ENCODE assay signal across 8 cellular contexts in genomic region chr14:100375273-100375962, GRCh38. TPM values are rescaled to one million over a fixed set of nuclear protein-coding genes. Genes with fewer than 3 reads are reported as not detected.
DNase-seq lines count a peak whose midpoint lies in the region; TF ChIP-seq lines count a peak whose summit lies in the region.

No MANE protein-coding gene starts in this region.

- in situ Hi-C loops in HAP-1 (cut with MboI; ENCODE audit: low sequenced_read_pairs) = no loop called here

- H3K4me3 Mint-ChIP-seq in activated CD4-positive, alpha-beta T cell treated with anti-CD3 and anti-CD28 coated beads, Interleukin-2, amount 10 ng/mL, durations not matched to agents 24 days and 14 days = peak overlapping the region; percentile 99

- H3K4me3 ChIP-seq in GM06990 (replicated peaks; ENCODE audit: low read depth, low read length) (peak overlapping the region; percentile 79), HAP-1 (peak overlapping the region; percentile 96), MG63 (peak overlapping the region; percentile 87), mesodermal cell (ENCODE audit: extremely low read depth, insufficient read depth, low read length, poor library complexity, severe bottlenecking) (peak overlapping the region; percentile 81)

- H3K36me3 ChIP-seq in GM06990 (ENCODE audit: control insufficient read depth, insufficient read depth, low read length) = no peaks in the 10 kb centered on the region; the same call in 1 of the 2 replicates
- H3K36me3 ChIP-seq in HAP-1 (replicated peaks) = peaks cover 20% of the 10 kb centered on the region
- H3K36me3 ChIP-seq in MG63 = peaks cover 10% of the 10 kb centered on the region
- H3K36me3 ChIP-seq in mesodermal cell (ENCODE audit: control insufficient read depth, insufficient read depth, low read length) = peaks cover 20% of the 10 kb centered on the region

- TF ChIP-seq CTCF in GM06990 (IDR thresholded peaks at IDR 0.05; ENCODE audit: insufficient read depth, low read length, poor library complexity, severe bottlenecking) = no peak

- intact Hi-C loops in activated CD4-positive, alpha-beta T cell treated with anti-CD3 and anti-CD28 coated beads, Interleukin-2, amount 10 ng/mL, durations not matched to agents 24 days and 14 days (cut with micrococcal nuclease) = loop anchor here (1.0 to 10.0 kb wide), 6 partner anchors 69 to 1709 kb away; partner anchors contain the start of genes EVL, HSP90AA1 and SLC25A29

- DNase-seq in GM06990 (ENCODE audit: extremely low read depth, insufficient read length) (peak; percentile 78), HAP-1 (ENCODE audit: low spot score in 2 of 2) (peak; percentile 61 to 82), MG63 (peak; percentile 89), cerebellum (ENCODE audit: low spot score) (no peak)
- peak; percentile 91 for DNase-seq in activated CD4-positive, alpha-beta T cell treated with anti-CD3 and anti-CD28 coated beads, Interleukin-2, amount 10 ng/mL, durations not matched to agents 24 days and 14 days
- DNase-seq in effector CD8-positive, alpha-beta T cell (lab: John Stamatoyannopoulos, UW) = peak; percentile 4
- DNase-seq in stimulated activated CD8-positive, alpha-beta memory T cell treated with anti-CD3 and anti-CD28 coated beads, Interleukin-7, amount 100 ng/mL, for 24 hours (ENCODE audit: low read depth) = peak; percentile 67

- no peaks in the 10 kb centered on the region for H3K27me3 Mint-ChIP-seq in activated CD4-positive, alpha-beta T cell treated with anti-CD3 and anti-CD28 coated beads, Interleukin-2, amount 10 ng/mL, durations not matched to agents 24 days and 14 days

- peaks cover 44% of the 10 kb centered on the region for H3K36me3 Mint-ChIP-seq in activated CD4-positive, alpha-beta T cell treated with anti-CD3 and anti-CD28 coated beads, Interleukin-2, amount 10 ng/mL, durations not matched to agents 24 days and 14 days (ENCODE audit: low read depth)

- H3K4me1 ChIP-seq in HAP-1 (peaks cover 18% of the 10 kb centered on the region), mesodermal cell (ENCODE audit: control insufficient read depth, insufficient read depth, low read length, poor library complexity, severe bottlenecking) (peaks cover 16% of the 10 kb centered on the region)

- H3K27me3 ChIP-seq in GM06990 (replicated peaks; ENCODE audit: control insufficient read depth, insufficient read depth, low read length) = no peaks in the 10 kb centered on the region
- H3K27me3 ChIP-seq in HAP-1 (ENCODE audit: low read depth) = no peaks in the 10 kb centered on the region
- H3K27me3 ChIP-seq in MG63 = no peaks in the 10 kb centered on the region

- H3K9me3 ChIP-seq in HAP-1 (no peaks in the 10 kb centered on the region), MG63 (no peaks in the 10 kb centered on the region), mesodermal cell (ENCODE audit: control insufficient read depth, low read length) (no peaks in the 10 kb centered on the region)

- H3K9me3 Mint-ChIP-seq in activated CD4-positive, alpha-beta T cell treated with anti-CD3 and anti-CD28 coated beads, Interleukin-2, amount 10 ng/mL, durations not matched to agents 24 days and 14 days = no peaks in the 10 kb centered on the region

- peak overlapping the region; percentile 95 for H3K27ac ChIP-seq in mesodermal cell (ENCODE audit: low read depth, low read length, severe bottlenecking)

- 1 to 4% methylated on average over 12 to 13 of the region's 17 CpGs for WGBS in mesodermal cell (ENCODE audit: insufficient coverage in 2 of 2), 2 experiments

- H3K4me1 Mint-ChIP-seq in activated CD4-positive, alpha-beta T cell treated with anti-CD3 and anti-CD28 coated beads, Interleukin-2, amount 10 ng/mL, durations not matched to agents 24 days and 14 days = peaks cover 47% of the 10 kb centered on the region

- H3K27ac Mint-ChIP-seq in activated CD4-positive, alpha-beta T cell treated with anti-CD3 and anti-CD28 coated beads, Interleukin-2, amount 10 ng/mL, durations not matched to agents 24 days and 14 days = peak overlapping the region; percentile 98

RNA-seq across cellular contexts. Expression of gene WDR25, which starts 0.9 kb away (rescaled TPM):
- 20.7 and 40.0 TPM in 2 replicates for total RNA-seq in MG63 (2014; rRNA removed; shearing (Covaris generic); ENCODE audit: low replicate concordance)
- total RNA-seq in activated CD4-positive, alpha-beta T cell treated with anti-CD3 and anti-CD28 coated beads, Interleukin-2, amount 10 ng/mL, durations not matched to agents 24 days and 14 days = 7.2 and 7.3 TPM in 2 replicates
- 6.1 TPM for polyA plus RNA-seq in mesodermal cell (2013, experiment 1 of 2)
- 4.6 TPM for polyA plus RNA-seq in mesodermal cell (2013, experiment 2 of 2)
- total RNA-seq in cerebellum = 7.3 TPM

RNA-seq across cellular contexts. Expression of gene SLC25A47, which starts 52.3 kb away (rescaled TPM):
- not detected in 2 replicates for total RNA-seq in MG63 (2014; rRNA removed; shearing (Covaris generic); ENCODE audit: low replicate concordance)
- not detected in 2 replicates for total RNA-seq in activated CD4-positive, alpha-beta T cell treated with anti-CD3 and anti-CD28 coated beads, Interleukin-2, amount 10 ng/mL, durations not matched to agents 24 days and 14 days
- polyA plus RNA-seq in mesodermal cell (2013, experiment 1 of 2) = not detected
- not detected for polyA plus RNA-seq in mesodermal cell (2013, experiment 2 of 2)
- not detected for total RNA-seq in cerebellum
